31 cellular contexts compared by ENCODE assay signal in genomic region chr7:30721211-30721610, GRCh38. TPM values are rescaled to one million over a fixed set of nuclear protein-coding genes. Genes with fewer than 3 reads are reported as not detected.
"Had no signal": no experiment of that assay in that cellular context is flagged by ENCODE, and none has a peak within 500 bp of the region (broad histone marks: within the 10 kb centered on the region; RNA-seq: fewer than 3 reads in every experiment).

No MANE protein-coding gene starts in this region.

- H3K27ac ChIP-seq: adrenal gland, body of pancreas, esophagus muscularis mucosa, foreskin keratinocyte, gastrocnemius medialis, heart left ventricle had no signal

- DNase-seq: activated CD4-positive, alpha-beta memory T cell treated with anti-CD3 and anti-CD28 coated beads, Interleukin-2, amount 10 ng/mL, durations not matched to agents 7 days and 5 days; activated CD4-positive, alpha-beta T cell treated with anti-CD3 and anti-CD28 coated beads for 36 hours; activated CD4-positive, alpha-beta T cell treated with anti-CD3 and anti-CD28 coated beads, Interleukin-2, amount 10 ng/mL, durations not matched to agents 24 days and 14 days; activated CD4-positive, CD25-positive, alpha-beta regulatory T cell; activated CD4-positive, CD25-positive, alpha-beta regulatory T cell treated with anti-CD3 and anti-CD28 coated beads, Interleukin-2, amount 50 U/mL, for 72 hours; activated CD8-positive, alpha-beta memory T cell treated with anti-CD3 and anti-CD28 coated beads, Interleukin-2, amount 50 U/mL, for 48 hours; activated gamma-delta T cell; activated naive CD4-positive, alpha-beta T cell; activated naive CD4-positive, alpha-beta T cell treated with anti-CD3 and anti-CD28 coated beads, Interleukin-2, amount 10 ng/mL, durations not matched to agents 7 days and 5 days; activated T-cell treated with anti-CD3 and anti-CD28 coated beads for 4 hours; activated T-cell treated with anti-CD3 and anti-CD28 coated beads, Interleukin-2, amount 50 U/mL, for 24 hours; activated T-cell treated with anti-CD3 and anti-CD28 coated beads, Interleukin-2, amount 50 U/mL, for 72 hours; adrenal gland; amygdala; body of pancreas; caudate nucleus; cortex of kidney; dermis blood vessel endothelial cell; effector CD4-positive, alpha-beta T cell; effector memory CD8-positive, alpha-beta T cell; erythroblast; foreskin keratinocyte; gastrocnemius medialis; glutamatergic neuron; heart left ventricle; T-helper 17 cell; T1000 had no signal

- H3K27me3 ChIP-seq: adrenal gland, body of pancreas, gastrocnemius medialis, heart left ventricle had no signal

- H3K4me1 ChIP-seq: adrenal gland, body of pancreas, foreskin keratinocyte, gastrocnemius medialis, heart left ventricle had no signal

- H3K9me3 ChIP-seq: adrenal gland, body of pancreas had no signal

- FAIRE-seq: colon had no signal

- H3K36me3 ChIP-seq: adrenal gland, esophagus muscularis mucosa, gastrocnemius medialis, heart left ventricle had no signal

- H3K4me3 ChIP-seq: adrenal gland, body of pancreas, esophagus muscularis mucosa, gastrocnemius medialis, heart left ventricle had no signal

RNA-seq across cellular contexts. Expression of gene INMT, which starts 30.7 kb away (rescaled TPM):
- total RNA-seq: activated CD4-positive, alpha-beta T cell treated with anti-CD3 and anti-CD28 coated beads, Interleukin-2, amount 10 ng/mL, durations not matched to agents 24 days and 14 days; dermis blood vessel endothelial cell; foreskin keratinocyte had no signal

RNA-seq across cellular contexts. Expression of gene CRHR2, which starts 39.0 kb away (rescaled TPM):
- total RNA-seq: activated CD4-positive, alpha-beta memory T cell treated with anti-CD3 and anti-CD28 coated beads, Interleukin-2, amount 10 ng/mL, durations not matched to agents 7 days and 5 days; activated CD4-positive, alpha-beta T cell treated with anti-CD3 and anti-CD28 coated beads for 36 hours; activated CD4-positive, alpha-beta T cell treated with anti-CD3 and anti-CD28 coated beads, Interleukin-2, amount 10 ng/mL, durations not matched to agents 24 days and 14 days; activated naive CD4-positive, alpha-beta T cell treated with anti-CD3 and anti-CD28 coated beads, Interleukin-2, amount 50 U/mL, for 72 hours; activated T-cell treated with anti-CD3 and anti-CD28 coated beads, Interleukin-2, amount 50 U/mL, for 72 hours; chondrocyte; dermis blood vessel endothelial cell; foreskin keratinocyte; T-helper 17 cell had no signal
